Comparison of ENCODE assay signal across 7 cellular contexts in genomic region chr6:142501795-142502194, GRCh38.
"Had no signal": no experiment of that assay in that cellular context is flagged by ENCODE, and none has a peak within 500 bp of the region (broad histone marks: within the 10 kb centered on the region; RNA-seq: fewer than 3 reads in every experiment).

No MANE protein-coding gene starts in this region.

- DNase-seq: GDM1, GF-D8 had no signal

- H3K4me3 ChIP-seq: GM12878 had no signal

- FAIRE-seq: GM12878, GM12891, GM12892, GM18507, GM19239 had no signal

- ATAC-seq: GM12878 had no signal
